12 cellular contexts compared by ENCODE assay signal in the genomic region with DNA sequence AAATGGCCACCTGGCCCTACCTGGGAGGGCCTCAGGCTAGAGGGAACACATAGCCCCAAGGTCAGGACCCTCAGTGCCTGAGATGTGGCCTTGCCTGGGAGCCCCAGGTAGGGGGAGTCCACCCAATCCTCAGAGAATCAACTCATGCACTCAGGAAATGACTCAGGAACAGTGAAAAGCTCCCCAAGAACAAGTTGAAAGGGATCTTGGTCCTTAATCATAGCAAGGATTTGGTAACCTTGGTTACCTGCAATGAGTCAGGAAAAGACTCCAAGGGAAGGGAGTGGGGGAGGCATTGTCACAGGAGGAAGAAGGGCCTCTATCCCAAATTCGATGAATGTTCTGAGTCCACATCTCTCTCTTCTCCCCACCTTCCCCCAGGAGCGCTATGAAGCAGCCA. TPM values are rescaled to one million over a fixed set of nuclear protein-coding genes. Genes with fewer than 3 reads are reported as not detected.
A peak's percentile ranks its signal among the peaks of the same experiment; 100 is the strongest.
DNase-seq lines count a peak whose midpoint lies in the region; ATAC-seq and TF ChIP-seq lines count a peak whose summit lies in the region.
"Had no signal": no experiment of that assay in that cellular context is flagged by ENCODE, and none has a peak within 500 bp of the region (broad histone marks: within the 10 kb centered on the region; RNA-seq: fewer than 3 reads in every experiment).

No MANE protein-coding gene starts in this region.

- DNase-seq in CD8-positive, alpha-beta T cell = no peak
- DNase-seq in MG63 = peak; percentile 23
- no peak for DNase-seq in dorsolateral prefrontal cortex
- no peak for DNase-seq in psoas muscle
- DNase-seq in occipital lobe (lab: John Stamatoyannopoulos, UW) = no peak
- DNase-seq in DMS153 (lab: John Stamatoyannopoulos, UW) = no peak
- DNase-seq: activated CD8-positive, alpha-beta memory T cell treated with anti-CD3 and anti-CD28 coated beads for 24 hours; cerebellar nuclear complex; NCI-H2029 treated with DMSO at 0.1 percent for 48 hours; nephron progenitor cell had no signal

- peaks cover 78% of the 10 kb centered on the region for H3K36me3 ChIP-seq in CD8-positive, alpha-beta T cell (ENCODE audit: insufficient read depth, low read length)
- H3K36me3 ChIP-seq in MG63 (peaks cover 67% of the 10 kb centered on the region), psoas muscle (ENCODE audit: insufficient read depth in 1 of 2, low read depth in 1 of 2) (peaks cover 0 to 73% of the 10 kb centered on the region in 2 donors)

- H3K4me1 ChIP-seq in CD8-positive, alpha-beta T cell (ENCODE audit: insufficient read depth, low read length) = no peaks in the 10 kb centered on the region
- peaks cover 82% of the 10 kb centered on the region for H3K4me1 ChIP-seq in psoas muscle

- TF ChIP-seq CTCF in CD8-positive, alpha-beta T cell (IDR thresholded peaks at IDR 0.05) = no peak
- TF ChIP-seq CTCF in dorsolateral prefrontal cortex (IDR thresholded peaks at IDR 0.05 in 54 of 56, conservative IDR thresholded peaks at IDR 0.05 in 2 of 56; ENCODE audit: low read depth in 1 of 56, partially characterized antibody in 56 of 56) (no peak), psoas muscle (IDR thresholded peaks at IDR 0.05) (no peak)

- no peak for ATAC-seq in CD8-positive, alpha-beta T cell
- no peak for ATAC-seq in psoas muscle
- no peak for ATAC-seq in GM21529 (IDR thresholded peaks at IDR 0.05; ENCODE audit: unreplicated experiment)
- ATAC-seq in GM18867 (IDR thresholded peaks at IDR 0.05; ENCODE audit: unreplicated experiment) = no peak

- no peaks in the 10 kb centered on the region for H3K27me3 Mint-ChIP-seq in CD8-positive, alpha-beta T cell (ENCODE audit: low read depth)

- H3K4me1 Mint-ChIP-seq in CD8-positive, alpha-beta T cell (ENCODE audit: low read depth) = peaks cover 22% of the 10 kb centered on the region

- intact Hi-C loops in CD8-positive, alpha-beta T cell (cut with DNase I, micrococcal nuclease) = no loop called here
- intact Hi-C loops in dorsolateral prefrontal cortex (cut with DNase I) = no loop called here
- intact Hi-C loops in psoas muscle (cut with DNase I) = no loop called here

- H3K9me3 Mint-ChIP-seq in CD8-positive, alpha-beta T cell = no peaks in the 10 kb centered on the region
- H3K9me3 Mint-ChIP-seq: nephron progenitor cell had no signal

- H3K27me3 ChIP-seq in CD8-positive, alpha-beta T cell (ENCODE audit: insufficient read depth, low read length) = no peaks in the 10 kb centered on the region
- H3K27me3 ChIP-seq in MG63 (no peaks in the 10 kb centered on the region), dorsolateral prefrontal cortex (no peaks in the 10 kb centered on the region), psoas muscle (ENCODE audit: insufficient read depth in 3 of 3, low read length in 2 of 3) (no peaks in the 10 kb centered on the region)

- H3K4me3 Mint-ChIP-seq in CD8-positive, alpha-beta T cell = no peak overlapping the region
- H3K4me3 Mint-ChIP-seq: nephron progenitor cell had no signal

- CTCF ChIA-PET in CD8-positive, alpha-beta T cell (lab: Charles Lee) = interaction anchor here (1.2 to 1.4 kb wide), 2 partner anchors 15 kb away, joined by 3 to 5 read pairs; no protein-coding TSS in a partner anchor

- H3K9me3 ChIP-seq in CD8-positive, alpha-beta T cell (ENCODE audit: low read length) = no peaks in the 10 kb centered on the region
- H3K9me3 ChIP-seq in MG63 (no peaks in the 10 kb centered on the region), psoas muscle (no peaks in the 10 kb centered on the region)

- H3K27ac ChIP-seq in CD8-positive, alpha-beta T cell (ENCODE audit: low read depth, low read length) = no peak overlapping the region
- peak overlapping the region in 56 of 59 donors; percentile 9 to 96 (median 82) for H3K27ac ChIP-seq in dorsolateral prefrontal cortex
- H3K27ac ChIP-seq in psoas muscle = peak overlapping the region; percentile 94

- POLR2A ChIA-PET in CD8-positive, alpha-beta T cell (lab: Charles Lee) = interaction anchor here (1.1 kb wide), 1 partner anchor 12 kb away, joined by 6 read pairs; no protein-coding TSS in a partner anchor

- WGBS in psoas muscle, 3 donors = 88 to 96% (median 88%) methylated on average over 2 of the region's 2 CpGs

- no peak overlapping the region for H3K4me3 ChIP-seq in CD8-positive, alpha-beta T cell (ENCODE audit: low read depth, low read length)
- H3K4me3 ChIP-seq in MG63 (no peak overlapping the region), dorsolateral prefrontal cortex (peak overlapping the region in 1 of 59 donors; percentile 7), psoas muscle (no peak overlapping the region)

- peaks cover 78% of the 10 kb centered on the region for H3K36me3 Mint-ChIP-seq in CD8-positive, alpha-beta T cell

- H3K27ac Mint-ChIP-seq in CD8-positive, alpha-beta T cell = peak overlapping the region; percentile 27
- H3K27ac Mint-ChIP-seq: nephron progenitor cell had no signal

RNA-seq across cellular contexts. Expression of gene MAP7D1, which starts 17.0 kb away (rescaled TPM):
- total RNA-seq in CD8-positive, alpha-beta T cell = 100 to 1,000 TPM; 113 to 117 TPM
- 104 and 154 TPM in 2 replicates for total RNA-seq in MG63 (2014; rRNA removed; shearing (Covaris generic); ENCODE audit: low replicate concordance)
- total RNA-seq in dorsolateral prefrontal cortex (100 to 1,000 TPM; 184 to 392 (median 248) TPM), psoas muscle (100 to 1,000 TPM; 209 to 230 (median 215) TPM), occipital lobe (49.6 TPM)
- 100 to 1,000 TPM; 117 to 342 (median 165) TPM for polyA plus RNA-seq in psoas muscle

RNA-seq across cellular contexts. Expression of gene TRAPPC3, which starts 23.7 kb away (rescaled TPM):
- total RNA-seq in CD8-positive, alpha-beta T cell = 10 to 100 TPM; 18.4 to 21.6 TPM
- 158 and 194 TPM in 2 replicates for total RNA-seq in MG63 (2014; rRNA removed; shearing (Covaris generic); ENCODE audit: low replicate concordance)
- total RNA-seq in dorsolateral prefrontal cortex (10 to 100 TPM; 41.0 to 81.9 (median 61.8) TPM), psoas muscle (10 to 100 TPM; 34.8 to 44.4 (median 38.7) TPM), occipital lobe (40.1 TPM)
- 10 to 100 TPM; 43.8 to 91.8 (median 73.0) TPM for polyA plus RNA-seq in psoas muscle

RNA-seq across cellular contexts. Expression of gene COL8A2, which starts 48.0 kb away (rescaled TPM):
- under 1 TPM in 1 of 2 experiments, not detected in 1; 0.08 TPM for total RNA-seq in CD8-positive, alpha-beta T cell
- 0.99 and 1.4 TPM in 2 replicates for total RNA-seq in MG63 (2014; rRNA removed; shearing (Covaris generic); ENCODE audit: low replicate concordance)
- total RNA-seq in dorsolateral prefrontal cortex (1 to 10 TPM in 92 of 120 experiments, under 1 TPM in 28; 0.33 to 4.9 (median 1.3) TPM), psoas muscle (under 1 TPM; 0.15 to 0.41 (median 0.30) TPM), occipital lobe (1.1 TPM)
- under 1 TPM; 0.06 to 0.12 (median 0.10) TPM for polyA plus RNA-seq in psoas muscle

RNA-seq across cellular contexts. Expression of gene THRAP3, which starts 51.3 kb away (rescaled TPM):
- 10 to 100 TPM; 83.2 to 88.4 TPM for total RNA-seq in CD8-positive, alpha-beta T cell
- total RNA-seq in MG63 (2014; rRNA removed; shearing (Covaris generic); ENCODE audit: low replicate concordance) = 77.6 and 84.6 TPM in 2 replicates
- 10 to 100 TPM; 55.1 to 96.7 (median 78.0) TPM for total RNA-seq in dorsolateral prefrontal cortex
- total RNA-seq in psoas muscle = 100 to 1,000 TPM in 3 of 4 donors, 10 to 100 TPM in 1; 96.6 to 159 (median 124) TPM
- 10 to 100 TPM; 45.8 to 92.9 (median 80.3) TPM for polyA plus RNA-seq in psoas muscle
- 80.6 TPM for total RNA-seq in occipital lobe
